Comparison of ENCODE assay signal across 13 cellular contexts in genomic region chr9:87834357-87834756, GRCh38. TPM values are rescaled to one million over a fixed set of nuclear protein-coding genes. Genes with fewer than 3 reads are reported as not detected.
DNase-seq lines count a peak whose midpoint lies in the region; ATAC-seq and TF ChIP-seq lines count a peak whose summit lies in the region.
"Had no signal": no experiment of that assay in that cellular context is flagged by ENCODE, and none has a peak within 500 bp of the region (broad histone marks: within the 10 kb centered on the region; RNA-seq: fewer than 3 reads in every experiment).

No MANE protein-coding gene starts in this region.

- H3K9me3 ChIP-seq in PC-3 (ENCODE audit: low read length): no peaks in the 10 kb centered on the region

- no peak for ATAC-seq in activated naive CD4-positive, alpha-beta T cell treated with anti-CD3 and anti-CD28 coated beads, Interleukin-2, amount 50 U/mL, for 72 hours
- ATAC-seq in PC-3: no peak
- no peak for ATAC-seq in HG03354 (IDR thresholded peaks at IDR 0.05; ENCODE audit: poor library complexity, severe bottlenecking, unreplicated experiment)
- ATAC-seq: stimulated activated naive B cell treated with anti-CD40 and anti-IgM and Interleukin-4, amounts not matched to agents 10 μg/mL and 1 μg/mL and 100 μg/mL, for 72 hours had no signal

- no peaks in the 10 kb centered on the region for H3F3A ChIP-seq in PC-3 (ENCODE audit: low read length, unreplicated experiment)

- intact Hi-C loops in PC-3 (cut with micrococcal nuclease): no loop called here

- H3K27ac ChIP-seq in PC-3 (ENCODE audit: low read length): no peak overlapping the region

- H4K20me1 ChIP-seq in PC-3 (ENCODE audit: low read length): no peaks in the 10 kb centered on the region

- peak overlapping the region; percentile 63 for H3K27ac Mint-ChIP-seq in activated naive CD4-positive, alpha-beta T cell treated with anti-CD3 and anti-CD28 coated beads, Interleukin-2, amount 50 U/mL, for 24 hours
- no peak overlapping the region for H3K27ac Mint-ChIP-seq in activated naive CD4-positive, alpha-beta T cell treated with anti-CD3 and anti-CD28 coated beads, Interleukin-2, amount 50 U/mL, for 72 hours
- H3K27ac Mint-ChIP-seq in endothelial cell (ENCODE audit: unreplicated experiment): no peak overlapping the region
- H3K27ac Mint-ChIP-seq: stimulated activated naive B cell treated with anti-CD40 and anti-IgM and Interleukin-4, amounts not matched to agents 10 μg/mL and 1 μg/mL and 100 μg/mL, for 72 hours; T-helper 1 cell treated with Interleukin-12 subunit alpha and Interleukin-12 subunit beta and Interleukin-4 antibody, amounts not matched to agents 30 μg/mL and 1 μg/mL, for 36 hours had no signal

- H3K79me2 ChIP-seq in PC-3 (ENCODE audit: low read length): no peaks in the 10 kb centered on the region

- no peak overlapping the region for H3K9ac ChIP-seq in PC-3 (ENCODE audit: low read length)

- TF ChIP-seq CTCF in PC-3 (conservative IDR thresholded peaks at IDR 0.05; ENCODE audit: low read depth, low read length) (0 out of 2 replicates have a peak, but pooled peaks have one; percentile 8), endothelial cell (IDR thresholded peaks at IDR 0.05; ENCODE audit: unreplicated experiment) (no peak), retinal pigment epithelial cell (conservative IDR thresholded peaks at IDR 0.05; ENCODE audit: low read depth, low read length) (peak; percentile 36)

- no peaks in the 10 kb centered on the region for H3K27me3 Mint-ChIP-seq in activated naive CD4-positive, alpha-beta T cell treated with anti-CD3 and anti-CD28 coated beads, Interleukin-2, amount 50 U/mL, for 24 hours
- peaks cover 2% of the 10 kb centered on the region for H3K27me3 Mint-ChIP-seq in endothelial cell (ENCODE audit: unreplicated experiment)

- no peak overlapping the region for H3K4me2 ChIP-seq in PC-3 (ENCODE audit: low read length)

- H3K4me3 Mint-ChIP-seq in activated naive CD4-positive, alpha-beta T cell treated with anti-CD3 and anti-CD28 coated beads, Interleukin-2, amount 50 U/mL, for 24 hours: no peak overlapping the region
- H3K4me3 Mint-ChIP-seq in endothelial cell (ENCODE audit: unreplicated experiment): no peak overlapping the region
- H3K4me3 Mint-ChIP-seq: stimulated activated naive B cell treated with anti-CD40 and anti-IgM and Interleukin-4, amounts not matched to agents 10 μg/mL and 1 μg/mL and 100 μg/mL, for 72 hours; T-helper 1 cell treated with Interleukin-12 subunit alpha and Interleukin-12 subunit beta and Interleukin-4 antibody, amounts not matched to agents 30 μg/mL and 1 μg/mL, for 36 hours had no signal

- H3K4me3 ChIP-seq in PC-3 (ENCODE audit: low read length) (no peak overlapping the region), retinal pigment epithelial cell (ENCODE audit: low read length) (no peak overlapping the region)

- peaks cover under 1% of the 10 kb centered on the region for H3K4me1 Mint-ChIP-seq in activated naive CD4-positive, alpha-beta T cell treated with anti-CD3 and anti-CD28 coated beads, Interleukin-2, amount 50 U/mL, for 24 hours
- no peaks in the 10 kb centered on the region for H3K4me1 Mint-ChIP-seq in endothelial cell (ENCODE audit: unreplicated experiment)
- H3K4me1 Mint-ChIP-seq: stimulated activated naive B cell treated with anti-CD40 and anti-IgM and Interleukin-4, amounts not matched to agents 10 μg/mL and 1 μg/mL and 100 μg/mL, for 72 hours had no signal

- POLR2A ChIA-PET in PC-3 (lab: Charles Lee; ENCODE audit: unreplicated experiment): interaction anchor here (0.5 kb wide), 1 partner anchor 950 kb away, joined by 4 read pairs; no protein-coding TSS in a partner anchor

- H3K36me3 Mint-ChIP-seq in activated naive CD4-positive, alpha-beta T cell treated with anti-CD3 and anti-CD28 coated beads, Interleukin-2, amount 50 U/mL, for 24 hours: no peaks in the 10 kb centered on the region
- H3K36me3 Mint-ChIP-seq in activated naive CD4-positive, alpha-beta T cell treated with anti-CD3 and anti-CD28 coated beads, Interleukin-2, amount 50 U/mL, for 72 hours: no peaks in the 10 kb centered on the region
- no peaks in the 10 kb centered on the region for H3K36me3 Mint-ChIP-seq in endothelial cell (ENCODE audit: low read depth, unreplicated experiment)
- H3K36me3 Mint-ChIP-seq: stimulated activated naive B cell treated with anti-CD40 and anti-IgM and Interleukin-4, amounts not matched to agents 10 μg/mL and 1 μg/mL and 100 μg/mL, for 72 hours had no signal

- H3K27me3 ChIP-seq in PC-3 (ENCODE audit: low read length): no peaks in the 10 kb centered on the region

- CTCF ChIA-PET in PC-3 (lab: Charles Lee): no interaction called here

- no peaks in the 10 kb centered on the region for H3K36me3 ChIP-seq in PC-3 (ENCODE audit: low read depth, low read length)

- BruUV-seq in PC-3 (replicated peaks; lab: Mats Ljungman, UMichigan): no TSS peak

- no peaks in the 10 kb centered on the region for H3K9me2 ChIP-seq in PC-3 (replicated peaks; ENCODE audit: low read length)

- H3K4me1 ChIP-seq in PC-3 (ENCODE audit: insufficient read depth, low read length): 0 out of 2 replicates have a peak, but pooled peaks cover 14% of the 10 kb centered on the region

- DNase-seq in activated naive CD4-positive, alpha-beta T cell treated with anti-CD3 and anti-CD28 coated beads, Interleukin-2, amount 50 U/mL, for 72 hours (ENCODE audit: low spot score in 2 of 2): no peak
- no peak for DNase-seq in PC-3
- DNase-seq in endothelial cell (ENCODE audit: low spot score): peak; percentile 35
- no peak for DNase-seq in retinal pigment epithelial cell (ENCODE audit: low read depth)
- no peak for DNase-seq in NCI-H2107 (lab: John Stamatoyannopoulos, UW)
- DNase-seq in KG1 (lab: John Stamatoyannopoulos, UW): no peak
- DNase-seq: activated naive CD4-positive, alpha-beta T cell treated with anti-CD3 and anti-CD28 coated beads, Interleukin-2, amount 50 U/mL, for 16 hours; NCI-H1417 treated with DMSO at 0.1 percent for 48 hours; stimulated activated CD4-positive, alpha-beta T cell treated with anti-CD3 and anti-CD28 coated beads, Interleukin-4, amount 100 ng/mL, for 1 hour; stimulated activated naive B cell treated with anti-CD40 and anti-IgM and Interleukin-4, amounts not matched to agents 10 μg/mL and 1 μg/mL and 100 μg/mL, for 72 hours had no signal

- H3K9me3 Mint-ChIP-seq in activated naive CD4-positive, alpha-beta T cell treated with anti-CD3 and anti-CD28 coated beads, Interleukin-2, amount 50 U/mL, for 24 hours: no peaks in the 10 kb centered on the region
- no peaks in the 10 kb centered on the region for H3K9me3 Mint-ChIP-seq in activated naive CD4-positive, alpha-beta T cell treated with anti-CD3 and anti-CD28 coated beads, Interleukin-2, amount 50 U/mL, for 72 hours
- no peaks in the 10 kb centered on the region for H3K9me3 Mint-ChIP-seq in endothelial cell (ENCODE audit: unreplicated experiment)
- H3K9me3 Mint-ChIP-seq: stimulated activated naive B cell treated with anti-CD40 and anti-IgM and Interleukin-4, amounts not matched to agents 10 μg/mL and 1 μg/mL and 100 μg/mL, for 72 hours; T-helper 1 cell treated with Interleukin-12 subunit alpha and Interleukin-12 subunit beta and Interleukin-4 antibody, amounts not matched to agents 30 μg/mL and 1 μg/mL, for 36 hours had no signal

- no peak overlapping the region for H2AFZ ChIP-seq in PC-3 (ENCODE audit: low read length)

RNA-seq across cellular contexts. Expression of gene SPATA31E1, which starts 48.3 kb away (rescaled TPM):
- total RNA-seq in activated naive CD4-positive, alpha-beta T cell treated with anti-CD3 and anti-CD28 coated beads, Interleukin-2, amount 50 U/mL, for 72 hours: not detected
- total RNA-seq in PC-3 (2014; rRNA removed) (0.04 TPM in 1 of 2 replicates, not detected in the other), endothelial cell (ENCODE audit: unreplicated experiment) (0.05 TPM)
